In the genomic region with DNA sequence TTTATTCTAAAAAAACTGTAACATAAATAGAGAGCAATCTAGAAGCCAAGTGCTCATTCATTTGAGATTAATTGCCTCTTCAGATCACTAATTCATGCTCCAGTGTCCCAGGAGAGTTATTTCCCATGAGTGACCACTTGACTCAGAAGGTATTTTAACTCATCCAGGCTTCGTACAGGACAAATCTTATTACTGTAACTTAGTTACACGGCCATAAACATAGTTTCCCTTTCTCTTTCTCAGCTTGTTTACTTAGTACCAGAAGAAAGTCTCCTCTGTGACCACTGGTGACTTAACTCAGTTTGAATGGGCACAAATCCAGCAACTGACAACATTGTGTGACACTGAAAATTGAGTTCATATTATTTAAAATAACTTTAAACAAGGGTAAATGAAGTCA, we compare ENCODE assay signal across 8 cellular contexts. TPM values are rescaled to one million over a fixed set of nuclear protein-coding genes. Genes with fewer than 3 reads are reported as not detected.
A peak's percentile ranks its signal among the peaks of the same experiment; 100 is the strongest.
DNase-seq lines count a peak whose midpoint lies in the region; ATAC-seq lines count a peak whose summit lies in the region.

No MANE protein-coding gene starts in this region.

- in situ Hi-C loops in Caki2 (cut with HindIII; ENCODE audit: low pct_unique_long_range_greater_than_20kb, low sequenced_read_pairs) = no loop called here

- peaks cover 2% of the 10 kb centered on the region for H3K27me3 Mint-ChIP-seq in activated T-helper 2 cell treated with anti-CD3 and anti-CD28 coated beads, Interferon-gamma antibody, Interleukin-2, Interleukin-4, amounts not matched to agents 10 μg/mL and 5 μg/mL and 100 μg/mL, durations not matched to agents 14 hours and 24 hours and 36 hours (ENCODE audit: low read depth)

- no peak overlapping the region for H3K27ac Mint-ChIP-seq in activated T-helper 2 cell treated with anti-CD3 and anti-CD28 coated beads, Interferon-gamma antibody, Interleukin-2, Interleukin-4, amounts not matched to agents 10 μg/mL and 5 μg/mL and 100 μg/mL, durations not matched to agents 14 hours and 24 hours and 36 hours

- no peaks in the 10 kb centered on the region for H3K4me1 Mint-ChIP-seq in activated T-helper 2 cell treated with anti-CD3 and anti-CD28 coated beads, Interferon-gamma antibody, Interleukin-2, Interleukin-4, amounts not matched to agents 10 μg/mL and 5 μg/mL and 100 μg/mL, durations not matched to agents 14 hours and 24 hours and 36 hours (ENCODE audit: low read depth)

- peak; percentile 90 for ATAC-seq in GM21529 (IDR thresholded peaks at IDR 0.05; ENCODE audit: unreplicated experiment)

- H3K4me3 Mint-ChIP-seq in activated T-helper 2 cell treated with anti-CD3 and anti-CD28 coated beads, Interferon-gamma antibody, Interleukin-2, Interleukin-4, amounts not matched to agents 10 μg/mL and 5 μg/mL and 100 μg/mL, durations not matched to agents 14 hours and 24 hours and 36 hours (ENCODE audit: low read depth) = no peak overlapping the region

- intact Hi-C loops in activated T-helper 2 cell treated with anti-CD3 and anti-CD28 coated beads, Interferon-gamma antibody, Interleukin-2, Interleukin-4, amounts not matched to agents 10 μg/mL and 5 μg/mL and 100 μg/mL, durations not matched to agents 14 hours and 24 hours and 36 hours (cut with micrococcal nuclease) = loop anchor here (5.0 kb wide), 1 partner anchor 125 kb away; no protein-coding TSS in a partner anchor

- H3K9me3 Mint-ChIP-seq in activated T-helper 2 cell treated with anti-CD3 and anti-CD28 coated beads, Interferon-gamma antibody, Interleukin-2, Interleukin-4, amounts not matched to agents 10 μg/mL and 5 μg/mL and 100 μg/mL, durations not matched to agents 14 hours and 24 hours and 36 hours = no peaks in the 10 kb centered on the region

- peaks cover 13% of the 10 kb centered on the region for H3K36me3 Mint-ChIP-seq in activated T-helper 2 cell treated with anti-CD3 and anti-CD28 coated beads, Interferon-gamma antibody, Interleukin-2, Interleukin-4, amounts not matched to agents 10 μg/mL and 5 μg/mL and 100 μg/mL, durations not matched to agents 14 hours and 24 hours and 36 hours (ENCODE audit: low read depth)

- DNase-seq in Caki2 (ENCODE audit: low read depth) (peak; percentile 78), LHCN-M2 (ENCODE audit: low read depth) (peak; percentile 72), dermis blood vessel endothelial cell (peak; percentile 11), NCI-H2227 treated with DMSO at 0.1 percent for 48 hours (lab: John Stamatoyannopoulos, UW) (no peak), HUDEP-2 (lab: John Stamatoyannopoulos, UW; ENCODE audit: unreplicated experiment in 76 of 76) (no peak), GDM1 (lab: John Stamatoyannopoulos, UW) (no peak)
- DNase-seq in activated T-helper 2 cell treated with anti-CD3 and anti-CD28 coated beads, Interferon-gamma antibody, Interleukin-2, Interleukin-4, amounts not matched to agents 10 μg/mL and 5 μg/mL and 100 μg/mL, durations not matched to agents 14 hours and 24 hours and 36 hours (ENCODE audit: low spot score) = no peak

RNA-seq across cellular contexts. Expression of a gene that starts 25.3 kb away (rescaled TPM):
- total RNA-seq in Caki2 (2014; rRNA removed; shearing (Covaris generic); ENCODE audit: low replicate concordance) = 195 and 239 TPM in 2 replicates
- total RNA-seq in LHCN-M2 (2014; rRNA removed) = 155 and 160 TPM in 2 replicates
- 97.1 TPM for polyA plus RNA-seq in LHCN-M2 (2012)
- total RNA-seq in dermis blood vessel endothelial cell = 184 and 204 TPM in 2 replicates
- total RNA-seq in activated T-helper 2 cell treated with anti-CD3 and anti-CD28 coated beads, Interferon-gamma antibody, Interleukin-2, Interleukin-4, amounts not matched to agents 10 μg/mL and 5 μg/mL and 100 μg/mL, durations not matched to agents 14 hours and 24 hours and 36 hours = 125 and 126 TPM in 2 replicates

Comparison
In these comparisons a context has a peak if more than half of its experiments do, and no peak if none do; other contexts are left out.
1. DNase-seq: peak in Caki2 (single experiment), LHCN-M2 (single experiment) and dermis blood vessel endothelial cell (single experiment); none in activated T-helper 2 cell treated with anti-CD3 and anti-CD28 coated beads, Interferon-gamma antibody, Interleukin-2, Interleukin-4, amounts not matched to agents 10 μg/mL and 5 μg/mL and 100 μg/mL, durations not matched to agents 14 hours and 24 hours and 36 hours (single experiment), NCI-H2227 treated with DMSO at 0.1 percent for 48 hours (single experiment), HUDEP-2 (0 of 76) and GDM1 (single experiment).